In genomic region chr16:79651363-79651762, GRCh38 we compare ENCODE assay signal across 9 cellular contexts. TPM values are rescaled to one million over a fixed set of nuclear protein-coding genes. Genes with fewer than 3 reads are reported as not detected.
A peak's percentile ranks its signal among the peaks of the same experiment; 100 is the strongest.
DNase-seq lines count a peak whose midpoint lies in the region; ATAC-seq and TF ChIP-seq lines count a peak whose summit lies in the region.
"Had no signal": no experiment of that assay in that cellular context is flagged by ENCODE, and none has a peak within 500 bp of the region (broad histone marks: within the 10 kb centered on the region; RNA-seq: fewer than 3 reads in every experiment).

No MANE protein-coding gene starts in this region.

- no peak overlapping the region for H3K27ac Mint-ChIP-seq in activated naive CD4-positive, alpha-beta T cell treated with anti-CD3 and anti-CD28 coated beads, Interleukin-2, amount 10 ng/mL, durations not matched to agents 7 days and 5 days
- no peak overlapping the region for H3K27ac Mint-ChIP-seq in activated naive CD4-positive, alpha-beta T cell treated with anti-CD3 and anti-CD28 coated beads, Interleukin-2, amount 50 U/mL, for 72 hours
- H3K27ac Mint-ChIP-seq: H9 had no signal

- H3K9me2 ChIP-seq in SK-N-SH = no peaks in the 10 kb centered on the region

- no peaks in the 10 kb centered on the region for H3K9me3 ChIP-seq in SK-N-SH

- no peaks in the 10 kb centered on the region for H3K9me3 Mint-ChIP-seq in activated naive CD4-positive, alpha-beta T cell treated with anti-CD3 and anti-CD28 coated beads, Interleukin-2, amount 10 ng/mL, durations not matched to agents 7 days and 5 days
- H3K9me3 Mint-ChIP-seq in activated naive CD4-positive, alpha-beta T cell treated with anti-CD3 and anti-CD28 coated beads, Interleukin-2, amount 50 U/mL, for 72 hours = no peaks in the 10 kb centered on the region
- H3K9me3 Mint-ChIP-seq: H9 had no signal

- H3K4me1 Mint-ChIP-seq in activated naive CD4-positive, alpha-beta T cell treated with anti-CD3 and anti-CD28 coated beads, Interleukin-2, amount 10 ng/mL, durations not matched to agents 7 days and 5 days = no peaks in the 10 kb centered on the region
- H3K4me1 Mint-ChIP-seq: H9 had no signal

- ATAC-seq in activated naive CD4-positive, alpha-beta T cell treated with anti-CD3 and anti-CD28 coated beads, Interleukin-2, amount 50 U/mL, for 72 hours = no peak

- no peaks in the 10 kb centered on the region for H3K79me2 ChIP-seq in SK-N-SH (ENCODE audit: insufficient read depth)

- H4K20me1 ChIP-seq in SK-N-SH (ENCODE audit: insufficient read depth) = no peaks in the 10 kb centered on the region

- TF ChIP-seq CTCF in choroid plexus epithelial cell (conservative IDR thresholded peaks at IDR 0.05; ENCODE audit: low read depth, low read length) (no peak), SK-N-SH (IDR thresholded peaks at IDR 0.05) (no peak)

- no peak for TF ChIP-seq EP300 in SK-N-SH (IDR thresholded peaks at IDR 0.05; ENCODE audit: borderline replicate concordance in 1 of 2, low read depth in 1 of 2, low read length in 1 of 2)

- H3K36me3 Mint-ChIP-seq in activated naive CD4-positive, alpha-beta T cell treated with anti-CD3 and anti-CD28 coated beads, Interleukin-2, amount 10 ng/mL, durations not matched to agents 7 days and 5 days = no peaks in the 10 kb centered on the region
- no peaks in the 10 kb centered on the region for H3K36me3 Mint-ChIP-seq in activated naive CD4-positive, alpha-beta T cell treated with anti-CD3 and anti-CD28 coated beads, Interleukin-2, amount 50 U/mL, for 72 hours

- no peak overlapping the region for H3K9ac ChIP-seq in SK-N-SH

- H3K4me3 Mint-ChIP-seq in activated naive CD4-positive, alpha-beta T cell treated with anti-CD3 and anti-CD28 coated beads, Interleukin-2, amount 10 ng/mL, durations not matched to agents 7 days and 5 days = no peak overlapping the region
- H3K4me3 Mint-ChIP-seq: H9 had no signal

- POLR2A ChIA-PET in SK-N-SH (lab: Yijun Ruan, JAX) = no interaction called here

- no peaks in the 10 kb centered on the region for H3K27me3 ChIP-seq in SK-N-SH (ENCODE audit: insufficient read depth)

- TF ChIP-seq RAD21 in SK-N-SH (IDR thresholded peaks at IDR 0.05; ENCODE audit: low read length) = no peak

- H3K4me1 ChIP-seq in SK-N-SH (ENCODE audit: control insufficient read depth in 1 of 2, insufficient read depth in 2 of 2, low read depth in 1 of 2, low read length in 1 of 2) = peaks cover 0 to 15% of the 10 kb centered on the region in 2 experiments; a peak in 1 of 4 replicates

- DNase-seq in HT1080 (ENCODE audit: low read depth) (peak; percentile 88), choroid plexus epithelial cell (ENCODE audit: low read depth) (peak; percentile 73), inferior parietal cortex (ENCODE audit: extremely low spot score) (peak; percentile 43), substantia nigra (lab: John Stamatoyannopoulos, UW) (peak in 46 of 49 donors; percentile 3 to 85 (median 54)), SK-N-SH (no peak), NCI-H345 (lab: John Stamatoyannopoulos, UW) (no peak)
- DNase-seq in activated naive CD4-positive, alpha-beta T cell treated with anti-CD3 and anti-CD28 coated beads, Interleukin-2, amount 10 ng/mL, durations not matched to agents 7 days and 5 days = no peak
- DNase-seq in activated naive CD4-positive, alpha-beta T cell treated with anti-CD3 and anti-CD28 coated beads, Interleukin-2, amount 50 U/mL, for 72 hours (ENCODE audit: low spot score in 2 of 2) = no peak
- DNase-seq: H9 had no signal

- no peaks in the 10 kb centered on the region for H3K36me3 ChIP-seq in SK-N-SH (replicated peaks in 1 of 2; ENCODE audit: control insufficient read depth in 1 of 2, insufficient read depth in 2 of 2, low read length in 1 of 2)

- no peak overlapping the region for H3K27ac ChIP-seq in substantia nigra (ENCODE audit: low read depth, low read length, poor library complexity, severe bottlenecking)
- H3K27ac ChIP-seq in SK-N-SH (ENCODE audit: low read depth in 2 of 2, low read length in 1 of 2) = no peak overlapping the region

- H3K4me3 ChIP-seq in choroid plexus epithelial cell (ENCODE audit: low read depth, low read length) (no peak overlapping the region), SK-N-SH (ENCODE audit: low read depth in 2 of 2, low read length in 1 of 2) (no peak overlapping the region)

- no peak overlapping the region for H3K4me2 ChIP-seq in SK-N-SH

- WGBS in SK-N-SH (ENCODE audit: low lambda C conversion rate) = 26% methylated on average over 5 of the region's 7 CpGs

- H2AFZ ChIP-seq in SK-N-SH (ENCODE audit: low read depth) = no peak overlapping the region

- CTCF ChIA-PET in SK-N-SH (lab: Yijun Ruan, JAX) = no interaction called here
- CTCF ChIA-PET in activated naive CD4-positive, alpha-beta T cell treated with anti-CD3 and anti-CD28 coated beads, Interleukin-2, amount 10 ng/mL, durations not matched to agents 7 days and 5 days (lab: Charles Lee) = interaction anchor here (0.7 kb wide), 1 partner anchor 49 kb away, joined by 4 read pairs; no protein-coding TSS in a partner anchor

- H3F3A ChIP-seq in SK-N-SH (replicated peaks; ENCODE audit: insufficient read depth) = no peaks in the 10 kb centered on the region

- H3K27me3 Mint-ChIP-seq in activated naive CD4-positive, alpha-beta T cell treated with anti-CD3 and anti-CD28 coated beads, Interleukin-2, amount 10 ng/mL, durations not matched to agents 7 days and 5 days = peaks cover 14% of the 10 kb centered on the region

TF ChIP-seq in SK-N-SH, 30 proteins besides CTCF, POLR2A, EP300 and RAD21:
- TF ChIP-seq TAF1 (IDR thresholded peaks at IDR 0.05; ENCODE audit: borderline replicate concordance, low read depth, low read length) (no peak), GABPA (IDR thresholded peaks at IDR 0.05; ENCODE audit: low read depth) (no peak), RCOR1 (IDR thresholded peaks at IDR 0.05; ENCODE audit: low read length) (no peak), TEAD4 (IDR thresholded peaks at IDR 0.05; ENCODE audit: borderline replicate concordance, insufficient read depth) (no peak), SMC3 (IDR thresholded peaks at IDR 0.05; ENCODE audit: low read depth, low read length) (no peak), POLR2AphosphoS5 (IDR thresholded peaks at IDR 0.05; ENCODE audit: low read depth, low read length) (no peak), RXRA (IDR thresholded peaks at IDR 0.05; ENCODE audit: borderline replicate concordance, low read depth) (no peak), CHD2 (IDR thresholded peaks at IDR 0.05; ENCODE audit: low read length, partially characterized antibody) (no peak), ZBTB33 (IDR thresholded peaks at IDR 0.05; ENCODE audit: borderline replicate concordance, low read depth) (no peak), REST (IDR thresholded peaks at IDR 0.05; ENCODE audit: low read depth, low read length) (no peak)

RNA-seq across cellular contexts. Expression of gene MAF, which starts 50.8 kb away (rescaled TPM):
- not detected in 2 replicates for total RNA-seq in HT1080 (2014; rRNA removed; shearing (Covaris generic))
- polyA plus RNA-seq in HT1080 (2015; cell fraction: cytosol; rRNA removed) = 0.12 and 0.18 TPM in 2 replicates
- 0.23 and 0.42 TPM in 2 replicates for polyA plus RNA-seq in HT1080 (2015; cell fraction: nucleus; rRNA removed)
- polyA plus RNA-seq in SK-N-SH (2012; rRNA removed) = 0.23 and 0.37 TPM in 2 replicates
- 0.27 and 0.34 TPM in 2 replicates for polyA plus RNA-seq in SK-N-SH (2012; cell fraction: cytosol; rRNA removed)
- polyA plus RNA-seq in SK-N-SH (2012; cell fraction: nucleus; rRNA removed) = 0.50 and 0.61 TPM in 2 replicates
- 10 to 100 TPM; 21.8 to 26.1 TPM for total RNA-seq in activated naive CD4-positive, alpha-beta T cell treated with anti-CD3 and anti-CD28 coated beads, Interleukin-2, amount 50 U/mL, for 72 hours

Comparison
In these comparisons a context has a peak if more than half of its experiments do, and no peak if none do; other contexts are left out.
1. DNase-seq: peak in HT1080 (single experiment), choroid plexus epithelial cell (single experiment), inferior parietal cortex (single experiment) and substantia nigra (46 of 49); none in SK-N-SH (single experiment), NCI-H345 (single experiment), activated naive CD4-positive, alpha-beta T cell treated with anti-CD3 and anti-CD28 coated beads, Interleukin-2, amount 10 ng/mL, durations not matched to agents 7 days and 5 days (single experiment) and activated naive CD4-positive, alpha-beta T cell treated with anti-CD3 and anti-CD28 coated beads, Interleukin-2, amount 50 U/mL, for 72 hours (0 of 2).
2. RNA of gene MAF, which starts 50.8 kb away (total RNA-seq): 21.8 to 26.1 TPM in activated naive CD4-positive, alpha-beta T cell treated with anti-CD3 and anti-CD28 coated beads, Interleukin-2, amount 50 U/mL, for 72 hours; not detected in HT1080; every median in the first group is over 10 times any median in the second.